In the genomic region with DNA sequence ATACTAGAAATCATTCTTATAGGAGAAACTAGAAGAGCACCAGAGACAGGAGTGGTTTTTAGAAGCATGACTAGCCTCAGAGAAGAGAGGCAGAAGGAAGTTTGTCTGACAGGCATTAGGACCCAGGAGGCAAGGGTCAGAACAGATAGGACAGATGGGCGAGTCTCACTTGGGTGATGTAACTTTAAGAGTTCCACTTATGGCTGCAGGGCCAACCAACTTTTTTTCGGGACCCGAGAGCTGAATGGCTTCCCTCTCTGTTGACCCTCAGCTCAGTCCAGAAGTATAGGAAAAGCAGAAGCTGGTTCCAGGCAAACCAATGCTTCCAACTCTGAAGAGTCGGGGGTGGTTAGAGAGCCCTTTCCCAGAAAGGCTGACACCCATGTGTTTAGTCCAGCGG, we compare ENCODE assay signal across 21 cellular contexts.
"Had no signal": no experiment of that assay in that cellular context is flagged by ENCODE, and none has a peak within 500 bp of the region (broad histone marks: within the 10 kb centered on the region; RNA-seq: fewer than 3 reads in every experiment).

No MANE protein-coding gene starts in this region.

- H3K9me3 ChIP-seq: SK-N-SH had no signal

- H3K4me1 Mint-ChIP-seq: T-cell had no signal

- H3K27ac Mint-ChIP-seq: T-cell had no signal

- H3K4me3 Mint-ChIP-seq: T-cell had no signal

- H3K9ac ChIP-seq: KMS-11, SK-N-SH had no signal

- H3K27ac ChIP-seq: KMS-11, RWPE1 had no signal

- DNase-seq: IMR-90, Kasumi-1, MM.1S, NCI-H1092, NCI-H1105 treated with DMSO at 0.1 percent for 48 hours, NCI-H1417 treated with DMSO at 0.1 percent for 48 hours, NCI-H187, NCI-H2029, NCI-H2081 treated with DMSO at 0.1 percent for 48 hours, NCI-H2171, NCI-H345, NCI-H446 treated with DMSO at 0.1 percent for 48 hours, NCI-H510A treated with DMSO at 0.1 percent for 48 hours, NCI-H526, PC-3, SHP77, SK-N-SH, SW 1271, T-cell had no signal

- H3K27me3 Mint-ChIP-seq: T-cell had no signal
